Comparison of ENCODE assay signal across 23 cellular contexts in genomic region chr2:9123069-9123468, GRCh38.
DNase-seq lines count a peak whose midpoint lies in the region; ATAC-seq, FAIRE-seq and TF ChIP-seq lines count a peak whose summit lies in the region.
"Had no signal": no experiment of that assay in that cellular context is flagged by ENCODE, and none has a peak within 500 bp of the region (broad histone marks: within the 10 kb centered on the region; RNA-seq: fewer than 3 reads in every experiment).

No MANE protein-coding gene starts in this region.

- H3K27ac Mint-ChIP-seq in stimulated activated effector memory CD8-positive, alpha-beta T cell treated with anti-CD3 and anti-CD28 coated beads, Interleukin-12 subunit alpha, Interleukin-12 subunit beta, amount 100 ng/mL, for 72 hours, result no peak overlapping the region
- H3K27ac Mint-ChIP-seq in chondrocyte (ENCODE audit: unreplicated experiment), result no peak overlapping the region
- no peak overlapping the region for H3K27ac Mint-ChIP-seq in type B pancreatic cell
- H3K27ac Mint-ChIP-seq: B cell; CD4-positive, alpha-beta T cell; CD8-positive, alpha-beta memory T cell; HFFc6 had no signal

- TF ChIP-seq CTCF in HepG2 (CRISPR knock-in tag; IDR thresholded peaks at IDR 0.05), result no peak
- TF ChIP-seq CTCF in chondrocyte (IDR thresholded peaks at IDR 0.05), result no peak
- TF ChIP-seq CTCF in type B pancreatic cell (conservative IDR thresholded peaks at IDR 0.05), result no peak

- H3K9me3 ChIP-seq in HepG2 (ENCODE audit: low read length), result no peaks in the 10 kb centered on the region

- POLR2A ChIA-PET in HepG2 (lab: Yijun Ruan, JAX), result no interaction called here

- 0 out of 3 replicates have a peak, but pooled peaks have one; percentile 35 for ATAC-seq in HepG2
- peak; percentile 11 for ATAC-seq in stimulated activated effector memory CD8-positive, alpha-beta T cell treated with anti-CD3 and anti-CD28 coated beads, Interleukin-12 subunit alpha, Interleukin-12 subunit beta, amount 100 ng/mL, for 72 hours

- H3K4me3 ChIP-seq in HepG2 (replicated peaks in 1 of 3; ENCODE audit: insufficient read depth in 1 of 3, low read depth in 2 of 3, low read length in 3 of 3), result no peak overlapping the region
- H3K4me3 ChIP-seq: BLaER1 treated with 17β-estradiol and CSF1 and Interleukin-3, amounts not matched to agents 10 nM and 100 nM; HAP-1 had no signal

- WGBS in HepG2 (ENCODE audit: low lambda C conversion rate), result 0% methylated on average over 5 of the region's 5 CpGs

- no peak overlapping the region for H3K4me3 Mint-ChIP-seq in stimulated activated effector memory CD8-positive, alpha-beta T cell treated with anti-CD3 and anti-CD28 coated beads, Interleukin-12 subunit alpha, Interleukin-12 subunit beta, amount 100 ng/mL, for 72 hours
- no peak overlapping the region for H3K4me3 Mint-ChIP-seq in chondrocyte (ENCODE audit: unreplicated experiment)
- no peak overlapping the region for H3K4me3 Mint-ChIP-seq in type B pancreatic cell
- H3K4me3 Mint-ChIP-seq: B cell; CD14-positive monocyte; CD4-positive, alpha-beta T cell; CD8-positive, alpha-beta memory T cell; HFFc6 had no signal

- H3K79me2 ChIP-seq in HepG2 (ENCODE audit: insufficient read depth, low read length), result no peaks in the 10 kb centered on the region

- CTCF ChIA-PET in HepG2 (lab: Yijun Ruan, JAX; ENCODE audit: low intra/inter-chr PET ratio, low total read pairs), result no interaction called here

- in situ Hi-C loops in HepG2 (cut with HindIII; ENCODE audit: extremely low pct_ligation_motif_present, low pct_unique_long_range_greater_than_20kb), result no loop called here

- H3K9me3 Mint-ChIP-seq in stimulated activated effector memory CD8-positive, alpha-beta T cell treated with anti-CD3 and anti-CD28 coated beads, Interleukin-12 subunit alpha, Interleukin-12 subunit beta, amount 100 ng/mL, for 72 hours, result peaks cover 7% of the 10 kb centered on the region
- peaks cover 10% of the 10 kb centered on the region for H3K9me3 Mint-ChIP-seq in chondrocyte (ENCODE audit: low read depth)
- peaks cover 5% of the 10 kb centered on the region for H3K9me3 Mint-ChIP-seq in type B pancreatic cell

- H3K27me3 ChIP-seq in HepG2 (ENCODE audit: control insufficient read depth in 1 of 2, insufficient read depth in 2 of 2, low read length in 2 of 2), result peaks cover 2 to 12% of the 10 kb centered on the region in 2 experiments; a peak in 2 of 5 replicates
- H3K27me3 ChIP-seq: BLaER1 treated with 17β-estradiol and CSF1 and Interleukin-3, amounts not matched to agents 10 nM and 100 nM had no signal

- no peaks in the 10 kb centered on the region for H3K36me3 ChIP-seq in HepG2 (replicated peaks in 1 of 2; ENCODE audit: control insufficient read depth in 1 of 2, insufficient read depth in 2 of 2, low read length in 2 of 2)
- H3K36me3 ChIP-seq: BLaER1 treated with 17β-estradiol and CSF1 and Interleukin-3, amounts not matched to agents 10 nM and 100 nM; HAP-1 had no signal

- DNase-seq in NCI-H2171 treated with DMSO at 0.1 percent for 48 hours (lab: John Stamatoyannopoulos, UW) (peak; percentile 54), NCI-H2171 (lab: John Stamatoyannopoulos, UW) (no peak), HepG2 (ENCODE audit: low spot score) (no peak), chondrocyte (ENCODE audit: low spot score) (no peak), type B pancreatic cell (ENCODE audit: extremely low spot score, unreplicated experiment) (no peak)
- no peak for DNase-seq in stimulated activated effector memory CD8-positive, alpha-beta T cell treated with anti-CD3 and anti-CD28 coated beads, Interleukin-12 subunit alpha, Interleukin-12 subunit beta, amount 100 ng/mL, for 72 hours (ENCODE audit: low spot score in 2 of 2)
- DNase-seq: CD4-positive, alpha-beta T cell; CD8-positive, alpha-beta memory T cell; DMS 273 treated with DMSO at 0.1 percent for 48 hours; DMS79 treated with DMSO at 0.1 percent for 48 hours; GF-D8; GOT3; HFFc6 had no signal

- no peak for TF ChIP-seq EP300 in HepG2 (IDR thresholded peaks at IDR 0.05; ENCODE audit: low read depth in 2 of 2, low read length in 2 of 2)
- TF ChIP-seq EP300 in HepG2 (CRISPR knock-in tag; IDR thresholded peaks at IDR 0.05; ENCODE audit: borderline replicate concordance), result no peak

- no peak overlapping the region for H3K27ac ChIP-seq in HepG2 (ENCODE audit: extremely low read length, insufficient read depth, low read length)
- H3K27ac ChIP-seq: 22Rv1; BLaER1 treated with 17β-estradiol and CSF1 and Interleukin-3, amounts not matched to agents 10 nM and 100 nM had no signal

- no peak for FAIRE-seq in HepG2 (lab: Jason Lieb, UNC)
- FAIRE-seq: A204.1, D721Med, GM12891, GM18507, H54 had no signal

- BruUV-seq in HepG2 (replicated peaks; lab: Mats Ljungman, UMichigan), result no TSS peak

- no peaks in the 10 kb centered on the region for H4K20me1 ChIP-seq in HepG2 (ENCODE audit: insufficient read depth, low read length)
- H4K20me1 ChIP-seq: BLaER1 treated with 17β-estradiol and CSF1 and Interleukin-3, amounts not matched to agents 10 nM and 100 nM had no signal

- H3K27me3 Mint-ChIP-seq in chondrocyte (ENCODE audit: low read depth) (no peaks in the 10 kb centered on the region), type B pancreatic cell (peaks cover 5% of the 10 kb centered on the region)

- H3K4me2 ChIP-seq in HepG2 (ENCODE audit: low read depth, low read length), result no peak overlapping the region

- H3K4me1 Mint-ChIP-seq in stimulated activated effector memory CD8-positive, alpha-beta T cell treated with anti-CD3 and anti-CD28 coated beads, Interleukin-12 subunit alpha, Interleukin-12 subunit beta, amount 100 ng/mL, for 72 hours, result no peaks in the 10 kb centered on the region
- H3K4me1 Mint-ChIP-seq in chondrocyte (ENCODE audit: low read depth), result no peaks in the 10 kb centered on the region
- H3K4me1 Mint-ChIP-seq in type B pancreatic cell (ENCODE audit: unreplicated experiment), result peaks cover 10% of the 10 kb centered on the region
- H3K4me1 Mint-ChIP-seq: B cell; CD8-positive, alpha-beta memory T cell had no signal

- H3K36me3 Mint-ChIP-seq in stimulated activated effector memory CD8-positive, alpha-beta T cell treated with anti-CD3 and anti-CD28 coated beads, Interleukin-12 subunit alpha, Interleukin-12 subunit beta, amount 100 ng/mL, for 72 hours, result no peaks in the 10 kb centered on the region
- peaks cover 4% of the 10 kb centered on the region for H3K36me3 Mint-ChIP-seq in chondrocyte (ENCODE audit: low read depth)
- no peaks in the 10 kb centered on the region for H3K36me3 Mint-ChIP-seq in type B pancreatic cell
- H3K36me3 Mint-ChIP-seq: CD14-positive monocyte had no signal

- H2AFZ ChIP-seq in HepG2 (ENCODE audit: low read length), result no peak overlapping the region

- TF ChIP-seq POLR2A in HepG2 (IDR thresholded peaks at IDR 0.05; ENCODE audit: insufficient read depth in 1 of 2, low read depth in 2 of 2, low read length in 2 of 2), result no peak

- intact Hi-C loops in HepG2 (cut with micrococcal nuclease; ENCODE audit: unreplicated experiment), result no loop called here

- no peak overlapping the region for H3K9ac ChIP-seq in HepG2 (ENCODE audit: insufficient read depth, low read depth, low read length)
- H3K9ac ChIP-seq: BLaER1 treated with 17β-estradiol and CSF1 and Interleukin-3, amounts not matched to agents 10 nM and 100 nM had no signal

- no peaks in the 10 kb centered on the region for H3K4me1 ChIP-seq in HepG2 (ENCODE audit: insufficient read depth, low read length)
- H3K4me1 ChIP-seq: HAP-1 had no signal

- TF ChIP-seq RAD21 in HepG2 (CRISPR knock-in tag; IDR thresholded peaks at IDR 0.05), result no peak

TF ChIP-seq in HepG2, 621 proteins besides CTCF, POLR2A, EP300 and RAD21 (continues in another document):
- TF ChIP-seq ZNF275 (CRISPR knock-in tag; IDR thresholded peaks at IDR 0.05; ENCODE audit: borderline replicate concordance) (no peak), ZNF775 (CRISPR knock-in tag; IDR thresholded peaks at IDR 0.05; ENCODE audit: borderline replicate concordance) (no peak), TEAD3 (CRISPR knock-in tag; optimal IDR thresholded peaks at IDR 0.05; ENCODE audit: borderline replicate concordance) (no peak), KDM5B (CRISPR knock-in tag; IDR thresholded peaks at IDR 0.05; ENCODE audit: borderline replicate concordance) (no peak), SRSF4 (IDR thresholded peaks at IDR 0.05; ENCODE audit: low read depth, low read length, poor library complexity, severe bottlenecking) (no peak), KLF13 (CRISPR knock-in tag; IDR thresholded peaks at IDR 0.05) (no peak)
- TF ChIP-seq, protein P1, sequence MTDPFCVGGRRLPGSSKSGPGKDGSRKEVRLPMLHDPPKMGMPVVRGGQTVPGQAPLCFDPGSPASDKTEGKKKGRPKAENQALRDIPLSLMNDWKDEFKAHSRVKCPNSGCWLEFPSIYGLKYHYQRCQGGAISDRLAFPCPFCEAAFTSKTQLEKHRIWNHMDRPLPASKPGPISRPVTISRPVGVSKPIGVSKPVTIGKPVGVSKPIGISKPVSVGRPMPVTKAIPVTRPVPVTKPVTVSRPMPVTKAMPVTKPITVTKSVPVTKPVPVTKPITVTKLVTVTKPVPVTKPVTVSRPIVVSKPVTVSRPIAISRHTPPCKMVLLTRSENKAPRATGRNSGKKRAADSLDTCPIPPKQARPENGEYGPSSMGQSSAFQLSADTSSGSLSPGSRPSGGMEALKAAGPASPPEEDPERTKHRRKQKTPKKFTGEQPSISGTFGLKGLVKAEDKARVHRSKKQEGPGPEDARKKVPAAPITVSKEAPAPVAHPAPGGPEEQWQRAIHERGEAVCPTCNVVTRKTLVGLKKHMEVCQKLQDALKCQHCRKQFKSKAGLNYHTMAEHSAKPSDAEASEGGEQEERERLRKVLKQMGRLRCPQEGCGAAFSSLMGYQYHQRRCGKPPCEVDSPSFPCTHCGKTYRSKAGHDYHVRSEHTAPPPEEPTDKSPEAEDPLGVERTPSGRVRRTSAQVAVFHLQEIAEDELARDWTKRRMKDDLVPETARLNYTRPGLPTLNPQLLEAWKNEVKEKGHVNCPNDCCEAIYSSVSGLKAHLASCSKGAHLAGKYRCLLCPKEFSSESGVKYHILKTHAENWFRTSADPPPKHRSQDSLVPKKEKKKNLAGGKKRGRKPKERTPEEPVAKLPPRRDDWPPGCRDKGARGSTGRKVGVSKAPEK (CRISPR knock-in tag; IDR thresholded peaks at IDR 0.05; ENCODE audit: borderline replicate concordance), result no peak
